Comparison of ENCODE assay signal across 10 cellular contexts in genomic region chr12:46368684-46369083, GRCh38. TPM values are rescaled to one million over a fixed set of nuclear protein-coding genes. Genes with fewer than 3 reads are reported as not detected.
A peak's percentile ranks its signal among the peaks of the same experiment; 100 is the strongest.
DNase-seq lines count a peak whose midpoint lies in the region; ATAC-seq and TF ChIP-seq lines count a peak whose summit lies in the region.
"Had no signal": no experiment of that assay in that cellular context is flagged by ENCODE, and none has a peak within 500 bp of the region (broad histone marks: within the 10 kb centered on the region; RNA-seq: fewer than 3 reads in every experiment).

No MANE protein-coding gene starts in this region.

- ATAC-seq in CD8-positive, alpha-beta T cell, result no peak
- no peak for ATAC-seq in T-cell (replicated peaks in 1 of 4)
- ATAC-seq in psoas muscle, result no peak
- no peak for ATAC-seq in GM21529 (IDR thresholded peaks at IDR 0.05; ENCODE audit: unreplicated experiment)

- H3K4me3 ChIP-seq in CD8-positive, alpha-beta T cell (ENCODE audit: low read depth, low read length), result peak overlapping the region; percentile 16
- peak overlapping the region; percentile 86 to 99 (median 94) for H3K4me3 ChIP-seq in esophagus squamous epithelium
- H3K4me3 ChIP-seq in psoas muscle, result peak overlapping the region; percentile 94

- H3K4me1 ChIP-seq in CD8-positive, alpha-beta T cell (ENCODE audit: insufficient read depth, low read length), result peaks cover 64% of the 10 kb centered on the region
- H3K4me1 ChIP-seq in esophagus squamous epithelium (peaks cover 24 to 73% (median 39%) of the 10 kb centered on the region in 3 donors), psoas muscle (peaks cover 71% of the 10 kb centered on the region)

- no peak for DNase-seq in CD8-positive, alpha-beta T cell
- no peak for DNase-seq in T-cell
- DNase-seq in esophagus squamous epithelium (lab: John Stamatoyannopoulos, UW), result no peak
- DNase-seq in psoas muscle, result no peak
- DNase-seq in HEK293T (ENCODE audit: extremely low spot score), result no peak
- no peak for DNase-seq in stimulated activated CD4-positive, alpha-beta T cell treated with anti-CD3 and anti-CD28 coated beads, Interleukin-15, amount 100 ng/mL, for 24 hours
- DNase-seq in HT-29 (ENCODE audit: low spot score), result no peak
- DNase-seq: activated CD4-positive, alpha-beta T cell treated with anti-CD3 and anti-CD28 coated beads, Interleukin-2, amount 50 U/mL, for 48 hours; NCI-H2081 had no signal

- H3K27ac Mint-ChIP-seq in CD8-positive, alpha-beta T cell, result peak overlapping the region; percentile 75
- peak overlapping the region in 1 of 2 donors; percentile 64 for H3K27ac Mint-ChIP-seq in T-cell

- POLR2A ChIA-PET in CD8-positive, alpha-beta T cell (lab: Charles Lee), result interaction anchor here (0.7 to 1.7 kb wide), 3 partner anchors 91 to 500 kb away, joined by 3 to 4 read pairs (median 3); no protein-coding TSS in a partner anchor
- POLR2A ChIA-PET in T-cell (lab: Charles Lee) (interaction anchor here in 1 of 2 donors (0.7 kb wide), 1 partner anchor 839 kb away, joined by 4 read pairs; no protein-coding TSS in a partner anchor), HEK293T (lab: Yijun Ruan, JAX) (interaction anchor here (1.3 kb wide), 1 partner anchor 11 kb away, joined by 3 read pairs; no protein-coding TSS in a partner anchor)

- H3K9me3 Mint-ChIP-seq in CD8-positive, alpha-beta T cell, result no peaks in the 10 kb centered on the region
- no peaks in the 10 kb centered on the region for H3K9me3 Mint-ChIP-seq in T-cell

- no peaks in the 10 kb centered on the region for H3K27me3 ChIP-seq in CD8-positive, alpha-beta T cell (ENCODE audit: insufficient read depth, low read length)
- H3K27me3 ChIP-seq in esophagus squamous epithelium, result no peaks in the 10 kb centered on the region
- H3K27me3 ChIP-seq in psoas muscle (ENCODE audit: insufficient read depth in 3 of 3, low read length in 2 of 3), result no peaks in the 10 kb centered on the region

- TF ChIP-seq POLR2A in esophagus squamous epithelium (IDR thresholded peaks at IDR 0.05), result no peak

- peak overlapping the region; percentile 89 for H3K4me3 Mint-ChIP-seq in CD8-positive, alpha-beta T cell
- peak overlapping the region; percentile 98 to 99 (median 98) for H3K4me3 Mint-ChIP-seq in T-cell

- CTCF ChIA-PET in CD8-positive, alpha-beta T cell (lab: Charles Lee), result interaction anchor here (1.0 kb wide), 1 partner anchor 244 kb away, joined by 7 read pairs; no protein-coding TSS in a partner anchor
- CTCF ChIA-PET in T-cell (lab: Charles Lee) (interaction anchor here (0.6 to 0.7 kb wide), 2 partner anchors 243 to 496 kb away, joined by 3 read pairs; no protein-coding TSS in a partner anchor), HEK293T (lab: Yijun Ruan, JAX) (no interaction called here)

- WGBS in esophagus squamous epithelium, 2 donors, result 3 to 22% methylated on average over 1 of the region's 1 CpG
- 11 to 29% (median 25%) methylated on average over 1 of the region's 1 CpG for WGBS in psoas muscle, 3 donors

- H3K27me3 Mint-ChIP-seq in CD8-positive, alpha-beta T cell (ENCODE audit: low read depth), result no peaks in the 10 kb centered on the region
- H3K27me3 Mint-ChIP-seq in T-cell, result no peaks in the 10 kb centered on the region

- H3K9me3 ChIP-seq in CD8-positive, alpha-beta T cell (ENCODE audit: low read length), result no peaks in the 10 kb centered on the region
- no peaks in the 10 kb centered on the region for H3K9me3 ChIP-seq in esophagus squamous epithelium
- H3K9me3 ChIP-seq in psoas muscle, result no peaks in the 10 kb centered on the region

- H3K36me3 ChIP-seq in CD8-positive, alpha-beta T cell (ENCODE audit: insufficient read depth, low read length), result peaks cover 63% of the 10 kb centered on the region
- H3K36me3 ChIP-seq in esophagus squamous epithelium (peaks cover 35 to 75% (median 44%) of the 10 kb centered on the region in 3 donors), psoas muscle (ENCODE audit: insufficient read depth in 1 of 2, low read depth in 1 of 2) (peaks cover 22 to 75% of the 10 kb centered on the region in 2 donors)

- H3K4me1 Mint-ChIP-seq in CD8-positive, alpha-beta T cell (ENCODE audit: low read depth), result peaks cover 64% of the 10 kb centered on the region
- H3K4me1 Mint-ChIP-seq in T-cell, result peaks cover 69 to 74% (median 72%) of the 10 kb centered on the region in 3 donors

- intact Hi-C loops in CD8-positive, alpha-beta T cell (cut with DNase I, micrococcal nuclease), result no loop called here
- intact Hi-C loops in esophagus squamous epithelium (cut with DNase I), result no loop called here
- intact Hi-C loops in psoas muscle (cut with DNase I), result no loop called here

- TF ChIP-seq CTCF in CD8-positive, alpha-beta T cell (IDR thresholded peaks at IDR 0.05), result no peak
- TF ChIP-seq CTCF in esophagus squamous epithelium (IDR thresholded peaks at IDR 0.05), result no peak
- TF ChIP-seq CTCF in psoas muscle (IDR thresholded peaks at IDR 0.05), result no peak

- H3K27ac ChIP-seq in CD8-positive, alpha-beta T cell (ENCODE audit: low read depth, low read length), result no peak overlapping the region
- H3K27ac ChIP-seq in esophagus squamous epithelium, result peak overlapping the region; percentile 27 to 98 (median 98)
- H3K27ac ChIP-seq in psoas muscle, result peak overlapping the region; percentile 99

- H3K36me3 Mint-ChIP-seq in CD8-positive, alpha-beta T cell, result peaks cover 80% of the 10 kb centered on the region
- peaks cover 60% of the 10 kb centered on the region for H3K36me3 Mint-ChIP-seq in T-cell

TF ChIP-seq in HEK293T, 16 proteins besides CTCF, POLR2A, EP300 and RAD21:
- TF ChIP-seq ARNT (IDR thresholded peaks at IDR 0.05), result no peak
- no peak for TF ChIP-seq HDGF (IDR thresholded peaks at IDR 0.05; ENCODE audit: borderline replicate concordance)
- TF ChIP-seq NFRKB (IDR thresholded peaks at IDR 0.05), result no peak
- TF ChIP-seq BHLHE40 (IDR thresholded peaks at IDR 0.05; ENCODE audit: borderline replicate concordance), result no peak
- no peak for TF ChIP-seq FOXA1 (IDR thresholded peaks at IDR 0.05)
- no peak for TF ChIP-seq ELF4 (IDR thresholded peaks at IDR 0.05)
- TF ChIP-seq LEF1 (IDR thresholded peaks at IDR 0.05; ENCODE audit: borderline replicate concordance), result no peak

RNA-seq across cellular contexts. Expression of gene SLC38A2, which starts 3.9 kb away (rescaled TPM):
- 100 to 1,000 TPM; 268 to 279 TPM for total RNA-seq in CD8-positive, alpha-beta T cell
- total RNA-seq in T-cell (100 to 1,000 TPM; 165 to 265 (median 217) TPM), esophagus squamous epithelium (100 to 1,000 TPM; 242 to 468 (median 286) TPM), psoas muscle (100 to 1,000 TPM; 287 to 428 (median 331) TPM)
- polyA plus RNA-seq in psoas muscle, result 100 to 1,000 TPM in 2 of 3 donors, 10 to 100 TPM in 1; 35.8 to 317 (median 180) TPM
- total RNA-seq in HT-29 (2014; rRNA removed; shearing (Covaris generic)), result 67.9 and 74.4 TPM in 2 replicates

Comparison
In these comparisons a context has a peak if more than half of its experiments do, and no peak if none do; other contexts are left out.
1. H3K4me3 ChIP-seq: peak in every context shown above with its lines; median percentile 94 in psoas muscle; 94 in esophagus squamous epithelium; 16 in CD8-positive, alpha-beta T cell.